In the genomic region with DNA sequence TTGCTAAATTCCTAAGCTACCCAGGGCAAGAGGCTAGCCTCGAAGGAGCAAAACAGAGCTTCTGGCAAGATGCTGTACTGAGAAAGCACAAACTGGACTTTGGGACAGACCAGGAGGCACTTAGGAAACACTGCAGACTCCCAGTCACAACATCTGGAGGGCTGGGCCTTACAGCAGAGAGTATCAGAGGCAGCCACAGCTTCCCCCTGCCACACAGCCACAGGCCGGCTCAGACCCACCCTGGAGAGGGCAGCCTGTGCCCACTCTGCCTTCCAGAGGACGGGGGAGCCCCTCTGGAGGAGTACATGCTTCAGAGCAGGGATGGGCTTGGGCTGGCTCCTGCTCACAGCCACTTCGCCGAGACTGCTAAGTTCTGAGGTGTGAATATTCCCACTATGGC, we compare ENCODE assay signal across 9 cellular contexts. TPM values are rescaled to one million over a fixed set of nuclear protein-coding genes. Genes with fewer than 3 reads are reported as not detected.
A peak's percentile ranks its signal among the peaks of the same experiment; 100 is the strongest.
DNase-seq lines count a peak whose midpoint lies in the region; ATAC-seq and TF ChIP-seq lines count a peak whose summit lies in the region.
"Had no signal": no experiment of that assay in that cellular context is flagged by ENCODE, and none has a peak within 500 bp of the region (broad histone marks: within the 10 kb centered on the region; RNA-seq: fewer than 3 reads in every experiment).

No MANE protein-coding gene starts in this region.

- H3K36me3 ChIP-seq in DND-41 (ENCODE audit: insufficient read depth, low read length), result peaks cover 61% of the 10 kb centered on the region

- peak overlapping the region; percentile 95 for H3K27ac Mint-ChIP-seq in activated T-helper 1 cell treated with anti-CD3 and anti-CD28 coated beads, Interleukin-12 subunit alpha, Interleukin-12 subunit beta, Interleukin-2, Interleukin-4 antibody, amounts not matched to agents 30 ng/mL and 10 ng/mL and 1 ng/mL, durations not matched to agents 14 hours and 24 hours and 36 hours

- H3K27me3 ChIP-seq in DND-41 (ENCODE audit: insufficient read depth, low read length, poor library complexity), result no peaks in the 10 kb centered on the region

- no peak overlapping the region for H3K9ac ChIP-seq in DND-41 (ENCODE audit: low read depth, low read length)

- H3K4me2 ChIP-seq in DND-41 (ENCODE audit: insufficient read depth, low read length), result no peak overlapping the region

- peaks cover 74% of the 10 kb centered on the region for H3K4me1 Mint-ChIP-seq in activated T-helper 1 cell treated with anti-CD3 and anti-CD28 coated beads, Interleukin-12 subunit alpha, Interleukin-12 subunit beta, Interleukin-2, Interleukin-4 antibody, amounts not matched to agents 30 ng/mL and 10 ng/mL and 1 ng/mL, durations not matched to agents 14 hours and 24 hours and 36 hours (ENCODE audit: low read depth)

- H4K20me1 ChIP-seq in DND-41 (ENCODE audit: insufficient read depth, low read length), result peaks cover 42% of the 10 kb centered on the region

- ATAC-seq in DND-41 (ENCODE audit: insufficient read depth, low read depth), result 0 out of 3 replicates have a peak, but pooled peaks have one; percentile 27
- peak; percentile 68 for ATAC-seq in left ventricle myocardium superior
- no peak for ATAC-seq in GM18520 (IDR thresholded peaks at IDR 0.05; ENCODE audit: unreplicated experiment)

- H3K4me1 ChIP-seq in DND-41 (ENCODE audit: insufficient read depth, low read length), result peaks cover 49% of the 10 kb centered on the region

- peaks cover 97% of the 10 kb centered on the region for H3K79me2 ChIP-seq in DND-41 (ENCODE audit: insufficient read depth, low read length)

- DNase-seq in DND-41 (no peak), left ventricle myocardium superior (no peak), amygdala (lab: John Stamatoyannopoulos, UW) (no peak), COLO668 (lab: John Stamatoyannopoulos, UW; ENCODE audit: unreplicated experiment) (no peak), C1 segment of cervical spinal cord (lab: John Stamatoyannopoulos, UW) (no peak)
- DNase-seq in activated T-helper 1 cell treated with anti-CD3 and anti-CD28 coated beads, Interleukin-12 subunit alpha, Interleukin-12 subunit beta, Interleukin-2, Interleukin-4 antibody, amounts not matched to agents 30 ng/mL and 10 ng/mL and 1 ng/mL, durations not matched to agents 14 hours and 24 hours and 36 hours (ENCODE audit: low spot score), result no peak
- DNase-seq: NCI-H1417 treated with DMSO at 0.1 percent for 48 hours had no signal

- no peak overlapping the region for H2AFZ ChIP-seq in DND-41 (ENCODE audit: low read depth, low read length)

- intact Hi-C loops in activated T-helper 1 cell treated with anti-CD3 and anti-CD28 coated beads, Interleukin-12 subunit alpha, Interleukin-12 subunit beta, Interleukin-2, Interleukin-4 antibody, amounts not matched to agents 30 ng/mL and 10 ng/mL and 1 ng/mL, durations not matched to agents 14 hours and 24 hours and 36 hours (cut with micrococcal nuclease), result loop anchor here (1.0 kb wide), 2 partner anchors 9 to 15 kb away; no protein-coding TSS in a partner anchor
- intact Hi-C loops in left ventricle myocardium superior (cut with micrococcal nuclease), result no loop called here

- H3K36me3 Mint-ChIP-seq in activated T-helper 1 cell treated with anti-CD3 and anti-CD28 coated beads, Interleukin-12 subunit alpha, Interleukin-12 subunit beta, Interleukin-2, Interleukin-4 antibody, amounts not matched to agents 30 ng/mL and 10 ng/mL and 1 ng/mL, durations not matched to agents 14 hours and 24 hours and 36 hours (ENCODE audit: low read depth), result peaks cover 27% of the 10 kb centered on the region

- H3K27ac ChIP-seq in DND-41 (ENCODE audit: low read length) (peak overlapping the region; percentile 64), skin epidermis (peak overlapping the region in 20 of 21 experiments; percentile 7 to 86 (median 71))

- H3K4me3 ChIP-seq in DND-41 (ENCODE audit: low read depth in 1 of 2, low read length in 2 of 2) (no peak overlapping the region), skin epidermis (no peak overlapping the region)

- TF ChIP-seq CTCF in DND-41 (IDR thresholded peaks at IDR 0.05; ENCODE audit: borderline replicate concordance, extremely low read depth, low read length, poor library complexity, severe bottlenecking), result no peak

- H3K4me3 Mint-ChIP-seq in activated T-helper 1 cell treated with anti-CD3 and anti-CD28 coated beads, Interleukin-12 subunit alpha, Interleukin-12 subunit beta, Interleukin-2, Interleukin-4 antibody, amounts not matched to agents 30 ng/mL and 10 ng/mL and 1 ng/mL, durations not matched to agents 14 hours and 24 hours and 36 hours, result peak overlapping the region; percentile 64

- H3K27me3 Mint-ChIP-seq in activated T-helper 1 cell treated with anti-CD3 and anti-CD28 coated beads, Interleukin-12 subunit alpha, Interleukin-12 subunit beta, Interleukin-2, Interleukin-4 antibody, amounts not matched to agents 30 ng/mL and 10 ng/mL and 1 ng/mL, durations not matched to agents 14 hours and 24 hours and 36 hours (ENCODE audit: insufficient read depth), result no peaks in the 10 kb centered on the region

- H3K9me3 ChIP-seq in DND-41 (ENCODE audit: insufficient read depth, low read length, severe bottlenecking), result no peaks in the 10 kb centered on the region

- H3K9me3 Mint-ChIP-seq in activated T-helper 1 cell treated with anti-CD3 and anti-CD28 coated beads, Interleukin-12 subunit alpha, Interleukin-12 subunit beta, Interleukin-2, Interleukin-4 antibody, amounts not matched to agents 30 ng/mL and 10 ng/mL and 1 ng/mL, durations not matched to agents 14 hours and 24 hours and 36 hours, result no peaks in the 10 kb centered on the region

RNA-seq across cellular contexts. Expression of gene ESYT2, which starts 17.4 kb away (rescaled TPM):
- total RNA-seq in activated T-helper 1 cell treated with anti-CD3 and anti-CD28 coated beads, Interleukin-12 subunit alpha, Interleukin-12 subunit beta, Interleukin-2, Interleukin-4 antibody, amounts not matched to agents 30 ng/mL and 10 ng/mL and 1 ng/mL, durations not matched to agents 14 hours and 24 hours and 36 hours, result 59.1 and 63.1 TPM in 2 replicates
- 44.3 TPM for total RNA-seq in left ventricle myocardium superior

RNA-seq across cellular contexts. Expression of gene DYNC2I1, which starts 44.5 kb away (rescaled TPM):
- total RNA-seq in activated T-helper 1 cell treated with anti-CD3 and anti-CD28 coated beads, Interleukin-12 subunit alpha, Interleukin-12 subunit beta, Interleukin-2, Interleukin-4 antibody, amounts not matched to agents 30 ng/mL and 10 ng/mL and 1 ng/mL, durations not matched to agents 14 hours and 24 hours and 36 hours, result 11.7 and 16.7 TPM in 2 replicates
- total RNA-seq in left ventricle myocardium superior, result 32.3 TPM
